8 cellular contexts compared by ENCODE assay signal in genomic region chr17:80219777-80220708, GRCh38. TPM values are rescaled to one million over a fixed set of nuclear protein-coding genes. Genes with fewer than 3 reads are reported as not detected.
A peak's percentile ranks its signal among the peaks of the same experiment; 100 is the strongest.
DNase-seq lines count a peak whose midpoint lies in the region; ATAC-seq, FAIRE-seq and TF ChIP-seq lines count a peak whose summit lies in the region.

TSS of gene SGSH (minus strand) at chr17:80220333. CDS start at chr17:80220313, 20 bp downstream.
TSS of gene SLC26A11 (plus strand) at chr17:80220427. CDS start at chr17:80221561, 1,134 bp downstream.

- H3K79me1 ChIP-seq in H1 (ENCODE audit: low read depth, low read length) = peaks cover 8% of the 10 kb centered on the region
- peaks cover 3% of the 10 kb centered on the region for H3K79me1 ChIP-seq in mesendoderm (ENCODE audit: low read length)

- no peak within 1 kb of the TSS for H3K14ac ChIP-seq in H1 (ENCODE audit: insufficient read length)

- no peak for TF ChIP-seq EP300 in H1 (IDR thresholded peaks at IDR 0.05; ENCODE audit: borderline replicate concordance in 1 of 2, low read depth in 2 of 2, low read length in 2 of 2)

- peak; percentile 34 for DNase-seq in NCI-H524 treated with DMSO at 0.1 percent for 48 hours (lab: John Stamatoyannopoulos, UW)
- DNase-seq in activated CD8-positive, alpha-beta memory T cell treated with anti-CD3 and anti-CD28 coated beads for 48 hours (ENCODE audit: low read depth in 2 of 3, low spot score in 2 of 3) = peak; percentile 19 to 43 (median 23)
- peak in 1 of 2 experiments; percentile 92 for DNase-seq in H1 (ENCODE audit: low read depth in 1 of 2, low spot score in 2 of 2)
- peak; percentile 80 for DNase-seq in mesendoderm
- peak; percentile 53 to 61 for DNase-seq in stimulated activated CD8-positive, alpha-beta memory T cell treated with anti-CD3 and anti-CD28 coated beads, Interleukin-15, amount 100 ng/mL, for 48 hours (ENCODE audit: low read depth in 2 of 2)

- WGBS in H1 (ENCODE audit: extremely low coverage in 1 of 2, insufficient coverage in 1 of 2, insufficient read length in 1 of 2, insufficient replicate concordance in 2 of 2, low coverage in 1 of 2, low lambda C conversion rate in 2 of 2, missing lambda C conversion rate in 1 of 2), 2 experiments = 3% methylated on average over 37 of the region's 80 CpGs; no CpG with 5 or more reads in 1 of the 2 experiments
- WGBS in mesendoderm (ENCODE audit: extremely low coverage, insufficient coverage, low lambda C conversion rate) = no CpG with 5 or more reads among the region's 80 CpGs

- H3K27me3 ChIP-seq in H1 (replicated peaks in 1 of 4; ENCODE audit: control insufficient read depth in 3 of 4, extremely low read depth in 1 of 4, insufficient read depth in 3 of 4, low read length in 3 of 4) (no peaks in the 10 kb centered on the region; a peak in 1 of 7 replicates), mesendoderm (ENCODE audit: insufficient read depth, low read length, poor library complexity) (no peaks in the 10 kb centered on the region)

- H3K27ac ChIP-seq in H1 (ENCODE audit: low read depth, low read length) (0 out of 2 replicates have a peak within 1 kb of the TSS, but pooled peaks have one; percentile 18), mesendoderm (ENCODE audit: low read depth, low read length) (no peak within 1 kb of the TSS)

- H4K8ac ChIP-seq in H1 (ENCODE audit: extremely low read depth, insufficient read depth, low read length) (peak within 1 kb of the TSS; percentile 82), mesendoderm (ENCODE audit: low read depth, low read length) (no peak within 1 kb of the TSS)

- peak within 1 kb of the TSS; percentile 10 for H3K18ac ChIP-seq in H1 (ENCODE audit: extremely low read depth, low read length)
- peak within 1 kb of the TSS; percentile 76 for H3K18ac ChIP-seq in mesendoderm (ENCODE audit: low read length)

- H3K23ac ChIP-seq in H1 (ENCODE audit: insufficient read length) = no peak within 1 kb of the TSS
- H3K23ac ChIP-seq in mesendoderm (ENCODE audit: low read length) = no peak within 1 kb of the TSS

- H2BK5ac ChIP-seq in H1 (ENCODE audit: low read depth, low read length) (no peak within 1 kb of the TSS; the same call in 1 of the 2 replicates), mesendoderm (ENCODE audit: low read length) (peak within 1 kb of the TSS; percentile 35)

- H3K4ac ChIP-seq in H1 (replicated peaks; ENCODE audit: insufficient read length, low read depth, low read length) = peak within 1 kb of the TSS; percentile 82
- H3K4ac ChIP-seq in mesendoderm (ENCODE audit: low read depth, low read length) = peak within 1 kb of the TSS; percentile 66

- no peak for TF ChIP-seq CTCF in H1 (IDR thresholded peaks at IDR 0.05; ENCODE audit: control extremely low read depth in 1 of 3, insufficient read depth in 1 of 3, low read depth in 1 of 3, low read length in 3 of 3)

- no peak within 1 kb of the TSS for H2BK12ac ChIP-seq in H1 (ENCODE audit: low read depth, low read length)

- FAIRE-seq in H1 (lab: Jason Lieb, UNC) = no peak

- H4K5ac ChIP-seq in H1 (ENCODE audit: insufficient read length, low read depth, low read length) (peak within 1 kb of the TSS; percentile 44), mesendoderm (ENCODE audit: low read length) (no peak within 1 kb of the TSS)

- H3K79me2 ChIP-seq in H1 (ENCODE audit: control insufficient read depth in 1 of 2, insufficient read depth in 2 of 2, low read length in 2 of 2) (no peaks in the 10 kb centered on the region), mesendoderm (ENCODE audit: control insufficient read depth, insufficient read depth, low read length) (peaks cover 2% of the 10 kb centered on the region)

- H4K20me1 ChIP-seq in H1 (replicated peaks in 1 of 2; ENCODE audit: control insufficient read depth in 1 of 2, insufficient read depth in 2 of 2, low read length in 2 of 2) = peaks cover 2 to 14% of the 10 kb centered on the region in 2 experiments

- H3K4me2 ChIP-seq in H1 (ENCODE audit: insufficient read depth in 1 of 2, low read depth in 2 of 2, low read length in 2 of 2) (peak within 1 kb of the TSS; percentile 70 to 100), mesendoderm (ENCODE audit: low read length) (peak within 1 kb of the TSS; percentile 95)

- H3K36me3 ChIP-seq in ES-I3 (ENCODE audit: insufficient read depth, low read length) (no peaks in the 10 kb centered on the region), H1 (ENCODE audit: control insufficient read depth in 2 of 4, insufficient read depth in 4 of 4, low read length in 3 of 4) (peaks cover 0 to 4% (median 0%) of the 10 kb centered on the region in 4 experiments; a peak in 2 of 8 replicates), mesendoderm (ENCODE audit: control insufficient read depth, insufficient read depth, low read length) (no peaks in the 10 kb centered on the region)

- no peak within 1 kb of the TSS for H2BK15ac ChIP-seq in H1 (ENCODE audit: low read length)
- H2BK15ac ChIP-seq in mesendoderm (replicated peaks; ENCODE audit: low read depth) = no peak within 1 kb of the TSS

- H2AFZ ChIP-seq in H1 (ENCODE audit: low read length) = peak within 1 kb of the TSS; percentile 77; the same call in 1 of the 2 replicates

- H2AK5ac ChIP-seq in H1 (ENCODE audit: low read depth, low read length) = no peak within 1 kb of the TSS
- H2AK5ac ChIP-seq in mesendoderm (ENCODE audit: low read length) = no peak within 1 kb of the TSS

- ATAC-seq in HG02642 (IDR thresholded peaks at IDR 0.05; ENCODE audit: poor library complexity, unreplicated experiment) (peak; percentile 43), HG02973 (IDR thresholded peaks at IDR 0.05; ENCODE audit: unreplicated experiment) (no peak)

- H3K9ac ChIP-seq in ES-I3 (ENCODE audit: low read depth, low read length) (peak within 1 kb of the TSS; percentile 98), H1 (replicated peaks in 1 of 4; ENCODE audit: extremely low read depth in 1 of 4, low read depth in 3 of 4, low read length in 3 of 4) (peak within 1 kb of the TSS; percentile 48 to 68 (median 64); a peak in 6 of 7 replicates), mesendoderm (ENCODE audit: low read length) (peak within 1 kb of the TSS; percentile 98)

- no peak within 1 kb of the TSS for H2BK20ac ChIP-seq in H1 (ENCODE audit: low read length)

- CTCF ChIA-PET in H1 (lab: Charles Lee; ENCODE audit: partially characterized antibody) = interaction anchor here (0.7 to 2.5 kb wide), 4 partner anchors 9 to 142 kb away, joined by 3 to 7 read pairs (median 5); no protein-coding TSS in a partner anchor

- H3K9me3 ChIP-seq in ES-I3 (ENCODE audit: control insufficient read depth, insufficient read depth, low read length) (no peaks in the 10 kb centered on the region), H1 (ENCODE audit: insufficient read depth in 2 of 2, low read depth in 1 of 2, low read length in 1 of 2) (no peaks in the 10 kb centered on the region)

- H3K23me2 ChIP-seq in H1 (ENCODE audit: low read depth, low read length) = peaks cover 10% of the 10 kb centered on the region; the same call in 1 of the 2 replicates

- peak in 1 of 2 experiments; percentile 23; a peak in 1 of 3 replicates for TF ChIP-seq POLR2A in H1 (IDR thresholded peaks at IDR 0.05; ENCODE audit: control extremely low read depth in 1 of 2, low read depth in 2 of 2, low read length in 2 of 2)

- H2BK120ac ChIP-seq in H1 (replicated peaks; ENCODE audit: low read depth, low read length) = peak within 1 kb of the TSS; percentile 49
- no peak within 1 kb of the TSS for H2BK120ac ChIP-seq in mesendoderm (ENCODE audit: low read depth, low read length)

- no peak for TF ChIP-seq RAD21 in H1 (IDR thresholded peaks at IDR 0.05 in 1 of 2, conservative IDR thresholded peaks at IDR 0.05 in 1 of 2; ENCODE audit: low read depth in 2 of 2, low read length in 2 of 2)

- H3K56ac ChIP-seq in H1 (replicated peaks; ENCODE audit: insufficient read length, low read depth, low read length) (peak within 1 kb of the TSS; percentile 10), mesendoderm (ENCODE audit: low read length) (peak within 1 kb of the TSS; percentile 97)

- H3K4me3 ChIP-seq in H1 (ENCODE audit: extremely low read depth in 1 of 4, insufficient read depth in 2 of 4, low read depth in 3 of 4, low read length in 4 of 4) (peak within 1 kb of the TSS; percentile 64 to 97 (median 76)), mesendoderm (ENCODE audit: low read length) (peak within 1 kb of the TSS; percentile 83)

- POLR2A ChIA-PET in H1 (lab: Charles Lee; ENCODE audit: partially characterized antibody) = interaction anchor here (1.0 to 1.4 kb wide), 2 partner anchors 9 to 10 kb away, joined by 3 read pairs; no protein-coding TSS in a partner anchor

- H4K91ac ChIP-seq in H1 (replicated peaks; ENCODE audit: insufficient read length, low read length) = peak within 1 kb of the TSS; percentile 88

- H3K4me1 ChIP-seq in ES-I3 (ENCODE audit: insufficient read depth, low read length) (peaks cover 8% of the 10 kb centered on the region), H1 (replicated peaks in 1 of 4; ENCODE audit: control insufficient read depth in 3 of 4, insufficient read depth in 4 of 4, low read length in 3 of 4) (peaks cover 0 to 14% (median 7%) of the 10 kb centered on the region in 4 experiments; a peak in 6 of 7 replicates), mesendoderm (ENCODE audit: control insufficient read depth, low read depth, low read length) (peaks cover 3% of the 10 kb centered on the region)

TF ChIP-seq in H1, 55 proteins besides CTCF, POLR2A, EP300 and RAD21 (continues in another document):
- TF ChIP-seq TBP (IDR thresholded peaks at IDR 0.05; ENCODE audit: low read depth, low read length) (no peak), CHD1 (IDR thresholded peaks at IDR 0.05; ENCODE audit: low read depth, low read length) (no peak)

RNA-seq across cellular contexts. Expression of gene SGSH, which starts in this region (rescaled TPM):
- 15.6 and 19.6 TPM in 2 replicates for total RNA-seq in H1 (2021; fragmentation: NEBNext Ultra II Directional; extraction: Animal tissue kit (Norgen Biotek cat#: 25700))
- polyA plus RNA-seq in H1 (2011; rRNA removed) = 18.0 and 39.2 TPM in 2 replicates
- polyA plus RNA-seq in H1 (2011; cell fraction: cytosol; rRNA removed) = 15.0 TPM
- polyA plus RNA-seq in H1 (2011; cell fraction: nucleus; rRNA removed) = 67.1 TPM
- polyA plus RNA-seq in H1 (2012, experiment 1 of 2) = 12.4 to 20.3 TPM (median 15.5 TPM) in 4 replicates
- polyA plus RNA-seq in H1 (2012, experiment 2 of 2) = 9.4 TPM
- polyA plus RNA-seq in H1 (2013, experiment 1 of 2) = 15.4 TPM
- 14.5 TPM for polyA plus RNA-seq in H1 (2013, experiment 2 of 2)
- 7.3 and 12.8 TPM in 2 replicates for polyA minus RNA-seq in H1 (2011; rRNA and poly(A)+ RNA removed)
- polyA minus RNA-seq in H1 (2011; cell fraction: cytosol; rRNA and poly(A)+ RNA removed) = 10.8 TPM
- 22.3 TPM for polyA minus RNA-seq in H1 (2011; cell fraction: nucleus; rRNA and poly(A)+ RNA removed)
- polyA plus RNA-seq in mesendoderm (2013, experiment 1 of 2) = 7.2 TPM
- polyA plus RNA-seq in mesendoderm (2013, experiment 2 of 2) = 7.0 TPM

RNA-seq across cellular contexts. Expression of gene SLC26A11, which starts in this region (rescaled TPM):
- total RNA-seq in H1 (2021; fragmentation: NEBNext Ultra II Directional; extraction: Animal tissue kit (Norgen Biotek cat#: 25700)) = 15.5 and 18.2 TPM in 2 replicates
- 25.9 and 36.4 TPM in 2 replicates for polyA plus RNA-seq in H1 (2011; rRNA removed)
- 17.5 TPM for polyA plus RNA-seq in H1 (2011; cell fraction: cytosol; rRNA removed)
- polyA plus RNA-seq in H1 (2011; cell fraction: nucleus; rRNA removed) = 102 TPM
- polyA plus RNA-seq in H1 (2012, experiment 1 of 2) = 15.1 to 18.1 TPM (median 17.1 TPM) in 4 replicates
- 14.0 TPM for polyA plus RNA-seq in H1 (2012, experiment 2 of 2)
- polyA plus RNA-seq in H1 (2013, experiment 1 of 2) = 17.1 TPM
- polyA plus RNA-seq in H1 (2013, experiment 2 of 2) = 15.3 TPM
- polyA minus RNA-seq in H1 (2011; rRNA and poly(A)+ RNA removed) = 11.4 and 14.1 TPM in 2 replicates
- 6.9 TPM for polyA minus RNA-seq in H1 (2011; cell fraction: cytosol; rRNA and poly(A)+ RNA removed)
- polyA minus RNA-seq in H1 (2011; cell fraction: nucleus; rRNA and poly(A)+ RNA removed) = 34.6 TPM
- polyA plus RNA-seq in mesendoderm (2013, experiment 1 of 2) = 7.9 TPM
- 7.1 TPM for polyA plus RNA-seq in mesendoderm (2013, experiment 2 of 2)
